22 cellular contexts compared by ENCODE assay signal in the genomic region with DNA sequence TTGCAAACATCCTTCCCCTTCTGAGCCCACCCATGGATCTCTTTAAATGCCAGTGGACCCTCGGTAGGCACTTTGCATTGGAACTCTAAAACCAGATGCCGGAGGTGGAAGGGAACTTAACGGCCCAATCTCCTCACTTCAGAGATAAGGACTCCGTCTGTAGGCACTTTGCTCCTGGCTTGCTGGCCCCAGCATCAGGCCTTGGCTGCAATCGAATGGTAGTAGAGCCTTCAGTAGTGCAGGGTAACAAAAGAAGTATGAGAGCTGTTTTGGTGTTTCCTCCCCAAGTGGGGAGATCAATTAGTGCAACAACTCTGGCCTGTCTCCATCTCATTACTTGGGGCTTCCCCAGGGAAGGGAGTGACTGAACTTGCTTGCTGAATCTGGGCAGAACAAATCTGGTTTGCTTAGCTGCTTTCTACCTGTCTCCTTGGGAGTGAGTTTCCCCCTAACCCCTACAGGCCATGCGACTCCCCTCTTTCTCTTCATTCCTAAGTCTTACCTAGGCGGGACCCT.
A peak's percentile ranks its signal among the peaks of the same experiment; 100 is the strongest.
DNase-seq lines count a peak whose midpoint lies in the region; ATAC-seq, FAIRE-seq and TF ChIP-seq lines count a peak whose summit lies in the region.
"Had no signal": no experiment of that assay in that cellular context is flagged by ENCODE, and none has a peak within 500 bp of the region (broad histone marks: within the 10 kb centered on the region; RNA-seq: fewer than 3 reads in every experiment).

No MANE protein-coding gene starts in this region.

- no peak overlapping the region for H2BK20ac ChIP-seq in H1 (ENCODE audit: low read length)

- no peaks in the 10 kb centered on the region for H3K27me3 ChIP-seq in H7 (ENCODE audit: control insufficient read depth, insufficient read depth, low read length)
- H3K27me3 ChIP-seq in H1 (replicated peaks in 1 of 4; ENCODE audit: control insufficient read depth in 3 of 4, extremely low read depth in 1 of 4, insufficient read depth in 3 of 4, low read length in 3 of 4), result no peaks in the 10 kb centered on the region
- H3K27me3 ChIP-seq in skeletal muscle tissue (ENCODE audit: control insufficient read depth in 3 of 3, insufficient read depth in 3 of 3, low read length in 3 of 3), result no peaks in the 10 kb centered on the region
- H3K27me3 ChIP-seq: thyroid gland had no signal

- H2AK5ac ChIP-seq in H1 (ENCODE audit: low read depth, low read length), result no peak overlapping the region

- H2AFZ ChIP-seq in H1 (ENCODE audit: low read length), result no peak overlapping the region

- no peak for FAIRE-seq in H1 (lab: Jason Lieb, UNC)
- FAIRE-seq: A204.1 had no signal

- H3K9me3 ChIP-seq in H1 (ENCODE audit: insufficient read depth in 2 of 2, low read depth in 1 of 2, low read length in 1 of 2) (no peaks in the 10 kb centered on the region), skeletal muscle tissue (ENCODE audit: control insufficient read depth in 3 of 3, low read length in 3 of 3) (no peaks in the 10 kb centered on the region)
- H3K9me3 ChIP-seq: HAP-1, thyroid gland had no signal

- no peak overlapping the region for H3K9ac ChIP-seq in H1 (replicated peaks in 1 of 4; ENCODE audit: extremely low read depth in 1 of 4, low read depth in 3 of 4, low read length in 3 of 4)
- peak overlapping the region in 2 of 3 donors; percentile 2 to 40 for H3K9ac ChIP-seq in skeletal muscle tissue (ENCODE audit: low read depth in 1 of 3, low read length in 3 of 3)

- CTCF ChIA-PET in activated CD8-positive, alpha-beta T cell treated with anti-CD3 and anti-CD28 coated beads for 36 hours (lab: Charles Lee), result interaction anchor here (0.8 to 5.6 kb wide), 5 partner anchors 39 to 141 kb away, joined by 3 to 79 read pairs (median 4); no protein-coding TSS in a partner anchor
- CTCF ChIA-PET in activated CD8-positive, alpha-beta T cell treated with anti-CD3 and anti-CD28 coated beads, Interleukin-2, amount 10 ng/mL, durations not matched to agents 7 days and 5 days (lab: Charles Lee), result interaction anchor here (0.6 to 9.8 kb wide), 8 partner anchors 11 to 164 kb away, joined by 3 to 159 read pairs (median 14); no protein-coding TSS in a partner anchor
- CTCF ChIA-PET in H1 (lab: Charles Lee; ENCODE audit: partially characterized antibody), result interaction anchor here (0.6 to 3.1 kb wide), 7 partner anchors 11 to 538 kb away, joined by 3 to 11 read pairs (median 4); no protein-coding TSS in a partner anchor

- no peak overlapping the region for H2BK12ac ChIP-seq in H1 (ENCODE audit: low read depth, low read length)

- H3K4me3 ChIP-seq in H7 (ENCODE audit: insufficient read depth, low read depth, low read length) (no peak overlapping the region), H1 (ENCODE audit: extremely low read depth in 1 of 4, insufficient read depth in 2 of 4, low read depth in 3 of 4, low read length in 4 of 4) (no peak overlapping the region), skeletal muscle tissue (ENCODE audit: low read length in 3 of 3) (no peak overlapping the region)
- H3K4me3 ChIP-seq: HAP-1, SK-N-MC, thyroid gland had no signal

- H4K8ac ChIP-seq in H1 (ENCODE audit: extremely low read depth, insufficient read depth, low read length), result 0 out of 2 replicates have a peak overlapping the region, but pooled peaks have one; percentile 62

- in situ Hi-C loops in ACHN (cut with HindIII; ENCODE audit: low pct_ligation_motif_present, low pct_unique_long_range_greater_than_20kb, low sequenced_read_pairs), result no loop called here

- intact Hi-C loops in activated CD8-positive, alpha-beta T cell treated with anti-CD3 and anti-CD28 coated beads for 36 hours (cut with micrococcal nuclease), result no loop called here

- peaks cover 0 to 2% (median 0%) of the 10 kb centered on the region in 4 experiments; a peak in 2 of 7 replicates for H3K4me1 ChIP-seq in H1 (replicated peaks in 1 of 4; ENCODE audit: control insufficient read depth in 3 of 4, insufficient read depth in 4 of 4, low read length in 3 of 4)
- peaks cover 70 to 82% (median 80%) of the 10 kb centered on the region in 3 donors for H3K4me1 ChIP-seq in skeletal muscle tissue (ENCODE audit: control insufficient read depth in 3 of 3, insufficient read depth in 3 of 3, low read length in 3 of 3)
- H3K4me1 ChIP-seq: HAP-1 had no signal

- no peak overlapping the region for H2BK5ac ChIP-seq in H1 (ENCODE audit: low read depth, low read length)

- H4K5ac ChIP-seq in H1 (ENCODE audit: insufficient read length, low read depth, low read length), result no peak overlapping the region

- H3K4me3 Mint-ChIP-seq in activated CD8-positive, alpha-beta T cell treated with anti-CD3 and anti-CD28 coated beads for 36 hours, result no peak overlapping the region
- H3K4me3 Mint-ChIP-seq in activated CD8-positive, alpha-beta T cell treated with anti-CD3 and anti-CD28 coated beads, Interleukin-2, amount 10 ng/mL, durations not matched to agents 7 days and 5 days, result no peak overlapping the region
- H3K4me3 Mint-ChIP-seq: activated T-cell treated with anti-CD3 and anti-CD28 coated beads, Interleukin-2, amount 50 U/mL, for 4 hours; CD8-positive, alpha-beta memory T cell; T-helper 1 cell treated with Interleukin-12 subunit alpha and Interleukin-12 subunit beta and Interleukin-4 antibody, amounts not matched to agents 30 μg/mL and 1 μg/mL, for 36 hours had no signal

- POLR2A ChIA-PET in activated CD8-positive, alpha-beta T cell treated with anti-CD3 and anti-CD28 coated beads for 36 hours (lab: Charles Lee), result interaction anchor here (1.5 kb wide), 1 partner anchor 11 kb away, joined by 4 read pairs; no protein-coding TSS in a partner anchor
- POLR2A ChIA-PET in activated CD8-positive, alpha-beta T cell treated with anti-CD3 and anti-CD28 coated beads, Interleukin-2, amount 10 ng/mL, durations not matched to agents 7 days and 5 days (lab: Charles Lee), result interaction anchor here (1.3 kb wide), 1 partner anchor 71 kb away, joined by 3 read pairs; a partner anchor contains a TSS
- POLR2A ChIA-PET in H1 (lab: Charles Lee; ENCODE audit: partially characterized antibody), result interaction anchor here (1.3 to 1.6 kb wide), 2 partner anchors 10 to 11 kb away, joined by 3 to 4 read pairs; no protein-coding TSS in a partner anchor

- no peak for TF ChIP-seq POLR2A in H1 (IDR thresholded peaks at IDR 0.05; ENCODE audit: control extremely low read depth in 1 of 2, low read depth in 2 of 2, low read length in 2 of 2)

- no peak overlapping the region for H3K4ac ChIP-seq in H1 (replicated peaks; ENCODE audit: insufficient read length, low read depth, low read length)

- H2BK120ac ChIP-seq in H1 (replicated peaks; ENCODE audit: low read depth, low read length), result no peak overlapping the region

- no peak for DNase-seq in activated CD8-positive, alpha-beta T cell treated with anti-CD3 and anti-CD28 coated beads for 36 hours
- no peak for DNase-seq in activated CD8-positive, alpha-beta T cell treated with anti-CD3 and anti-CD28 coated beads, Interleukin-2, amount 10 ng/mL, durations not matched to agents 7 days and 5 days
- peak; percentile 33 for DNase-seq in H7
- DNase-seq in H1 (ENCODE audit: low read depth in 1 of 2, low spot score in 2 of 2), result no peak
- no peak for DNase-seq in NCI-H146 treated with DMSO at 0.1 percent for 48 hours (lab: John Stamatoyannopoulos, UW; ENCODE audit: unreplicated experiment)
- no peak for DNase-seq in RPMI8226
- DNase-seq in ACHN, result no peak
- DNase-seq: activated gamma-delta T cell treated with Interleukin-2 at 50 U/mL for 16 hours; activated T-cell treated with anti-CD3 and anti-CD28 coated beads, Interleukin-2, amount 50 U/mL, for 4 hours; AML-193; CD8-positive, alpha-beta memory T cell; glutamatergic neuron; NCI-H2081; NCI-H446; stimulated activated naive CD4-positive, alpha-beta T cell treated with Interleukin-2 at 50 U/mL for 16 hours; thyroid gland had no signal

- H4K20me1 ChIP-seq in H1 (replicated peaks in 1 of 2; ENCODE audit: control insufficient read depth in 1 of 2, insufficient read depth in 2 of 2, low read length in 2 of 2), result no peaks in the 10 kb centered on the region

- no peaks in the 10 kb centered on the region for H3K79me2 ChIP-seq in H1 (ENCODE audit: control insufficient read depth in 1 of 2, insufficient read depth in 2 of 2, low read length in 2 of 2)

- H3K23ac ChIP-seq in H1 (ENCODE audit: insufficient read length), result no peak overlapping the region

- H3K14ac ChIP-seq in H1 (ENCODE audit: insufficient read length), result no peak overlapping the region

- H3K27ac ChIP-seq in H1 (ENCODE audit: low read depth, low read length), result no peak overlapping the region
- no peak overlapping the region for H3K27ac ChIP-seq in skeletal muscle tissue (ENCODE audit: low read depth, low read length)
- H3K27ac ChIP-seq: RWPE1, SK-N-MC, thyroid gland had no signal

- no peaks in the 10 kb centered on the region for H3K36me3 ChIP-seq in H7 (replicated peaks; ENCODE audit: control insufficient read depth, insufficient read depth, low read length)
- H3K36me3 ChIP-seq in H1 (ENCODE audit: control insufficient read depth in 2 of 4, insufficient read depth in 4 of 4, low read length in 3 of 4), result no peaks in the 10 kb centered on the region
- H3K36me3 ChIP-seq in skeletal muscle tissue (ENCODE audit: control insufficient read depth in 3 of 3, insufficient read depth in 3 of 3, low read length in 3 of 3), result no peaks in the 10 kb centered on the region
- H3K36me3 ChIP-seq: HAP-1, thyroid gland had no signal

- no peak for TF ChIP-seq CTCF in activated CD8-positive, alpha-beta T cell treated with anti-CD3 and anti-CD28 coated beads for 36 hours (IDR thresholded peaks at IDR 0.05)
- TF ChIP-seq CTCF in H1 (IDR thresholded peaks at IDR 0.05; ENCODE audit: control extremely low read depth in 1 of 3, insufficient read depth in 1 of 3, low read depth in 1 of 3, low read length in 3 of 3), result no peak

- TF ChIP-seq RAD21 in H1 (IDR thresholded peaks at IDR 0.05 in 1 of 2, conservative IDR thresholded peaks at IDR 0.05 in 1 of 2; ENCODE audit: low read depth in 2 of 2, low read length in 2 of 2), result no peak

- H3K27ac Mint-ChIP-seq in activated CD8-positive, alpha-beta T cell treated with anti-CD3 and anti-CD28 coated beads for 36 hours, result no peak overlapping the region
- H3K27ac Mint-ChIP-seq in activated CD8-positive, alpha-beta T cell treated with anti-CD3 and anti-CD28 coated beads, Interleukin-2, amount 10 ng/mL, durations not matched to agents 7 days and 5 days, result no peak overlapping the region
- H3K27ac Mint-ChIP-seq: CD8-positive, alpha-beta memory T cell; T-helper 1 cell treated with Interleukin-12 subunit alpha and Interleukin-12 subunit beta and Interleukin-4 antibody, amounts not matched to agents 30 μg/mL and 1 μg/mL, for 36 hours had no signal

- no peak overlapping the region; the same call in 1 of the 2 replicates for H3K18ac ChIP-seq in H1 (ENCODE audit: extremely low read depth, low read length)

- peak; percentile 52 for ATAC-seq in activated CD8-positive, alpha-beta T cell treated with anti-CD3 and anti-CD28 coated beads for 36 hours
- no peak for ATAC-seq in activated CD8-positive, alpha-beta T cell treated with anti-CD3 and anti-CD28 coated beads, Interleukin-2, amount 10 ng/mL, durations not matched to agents 7 days and 5 days

- peaks cover 12% of the 10 kb centered on the region for H3K4me1 Mint-ChIP-seq in activated CD8-positive, alpha-beta T cell treated with anti-CD3 and anti-CD28 coated beads for 36 hours (ENCODE audit: low read depth)
- peaks cover 21% of the 10 kb centered on the region for H3K4me1 Mint-ChIP-seq in activated CD8-positive, alpha-beta T cell treated with anti-CD3 and anti-CD28 coated beads, Interleukin-2, amount 10 ng/mL, durations not matched to agents 7 days and 5 days (ENCODE audit: low read depth)

- H2BK15ac ChIP-seq in H1 (ENCODE audit: low read length), result no peak overlapping the region

- no peak overlapping the region for H3K56ac ChIP-seq in H1 (replicated peaks; ENCODE audit: insufficient read length, low read depth, low read length)

- no peaks in the 10 kb centered on the region for H3K36me3 Mint-ChIP-seq in activated CD8-positive, alpha-beta T cell treated with anti-CD3 and anti-CD28 coated beads for 36 hours (ENCODE audit: low read depth)
- no peaks in the 10 kb centered on the region for H3K36me3 Mint-ChIP-seq in activated CD8-positive, alpha-beta T cell treated with anti-CD3 and anti-CD28 coated beads, Interleukin-2, amount 10 ng/mL, durations not matched to agents 7 days and 5 days (ENCODE audit: low read depth)
- H3K36me3 Mint-ChIP-seq: CD8-positive, alpha-beta memory T cell had no signal

- no peak overlapping the region for H3K4me2 ChIP-seq in H1 (ENCODE audit: insufficient read depth in 1 of 2, low read depth in 2 of 2, low read length in 2 of 2)

- no peaks in the 10 kb centered on the region for H3K9me3 Mint-ChIP-seq in activated CD8-positive, alpha-beta T cell treated with anti-CD3 and anti-CD28 coated beads for 36 hours
- no peaks in the 10 kb centered on the region for H3K9me3 Mint-ChIP-seq in activated CD8-positive, alpha-beta T cell treated with anti-CD3 and anti-CD28 coated beads, Interleukin-2, amount 10 ng/mL, durations not matched to agents 7 days and 5 days (ENCODE audit: insufficient read depth)
- H3K9me3 Mint-ChIP-seq: activated T-cell treated with anti-CD3 and anti-CD28 coated beads, Interleukin-2, amount 50 U/mL, for 4 hours; CD8-positive, alpha-beta memory T cell; T-helper 1 cell treated with Interleukin-12 subunit alpha and Interleukin-12 subunit beta and Interleukin-4 antibody, amounts not matched to agents 30 μg/mL and 1 μg/mL, for 36 hours had no signal

- peaks cover 22% of the 10 kb centered on the region for H3K27me3 Mint-ChIP-seq in activated CD8-positive, alpha-beta T cell treated with anti-CD3 and anti-CD28 coated beads for 36 hours
- peaks cover 15% of the 10 kb centered on the region for H3K27me3 Mint-ChIP-seq in activated CD8-positive, alpha-beta T cell treated with anti-CD3 and anti-CD28 coated beads, Interleukin-2, amount 10 ng/mL, durations not matched to agents 7 days and 5 days (ENCODE audit: low read depth)

- WGBS in H1 (ENCODE audit: extremely low coverage in 1 of 2, insufficient coverage in 1 of 2, insufficient read length in 1 of 2, insufficient replicate concordance in 2 of 2, low coverage in 1 of 2, low lambda C conversion rate in 2 of 2, missing lambda C conversion rate in 1 of 2), 2 experiments, result 88% methylated on average over 7 of the region's 7 CpGs; no CpG with 5 or more reads in 1 of the 2 experiments

- H3K23me2 ChIP-seq in H1 (ENCODE audit: low read depth, low read length), result no peaks in the 10 kb centered on the region

- H3K79me1 ChIP-seq in H1 (ENCODE audit: low read depth, low read length), result no peaks in the 10 kb centered on the region

- H4K91ac ChIP-seq in H1 (replicated peaks; ENCODE audit: insufficient read length, low read length), result no peak overlapping the region

- no peak for TF ChIP-seq EP300 in H1 (IDR thresholded peaks at IDR 0.05; ENCODE audit: borderline replicate concordance in 1 of 2, low read depth in 2 of 2, low read length in 2 of 2)

Comparison
In these comparisons a context has a peak if more than half of its experiments do, and no peak if none do; other contexts are left out.
1. H3K9ac ChIP-seq: peak in skeletal muscle tissue (2 of 3); none in H1 (0 of 4).